1 cellular context compared by ENCODE assay signal in the genomic region with DNA sequence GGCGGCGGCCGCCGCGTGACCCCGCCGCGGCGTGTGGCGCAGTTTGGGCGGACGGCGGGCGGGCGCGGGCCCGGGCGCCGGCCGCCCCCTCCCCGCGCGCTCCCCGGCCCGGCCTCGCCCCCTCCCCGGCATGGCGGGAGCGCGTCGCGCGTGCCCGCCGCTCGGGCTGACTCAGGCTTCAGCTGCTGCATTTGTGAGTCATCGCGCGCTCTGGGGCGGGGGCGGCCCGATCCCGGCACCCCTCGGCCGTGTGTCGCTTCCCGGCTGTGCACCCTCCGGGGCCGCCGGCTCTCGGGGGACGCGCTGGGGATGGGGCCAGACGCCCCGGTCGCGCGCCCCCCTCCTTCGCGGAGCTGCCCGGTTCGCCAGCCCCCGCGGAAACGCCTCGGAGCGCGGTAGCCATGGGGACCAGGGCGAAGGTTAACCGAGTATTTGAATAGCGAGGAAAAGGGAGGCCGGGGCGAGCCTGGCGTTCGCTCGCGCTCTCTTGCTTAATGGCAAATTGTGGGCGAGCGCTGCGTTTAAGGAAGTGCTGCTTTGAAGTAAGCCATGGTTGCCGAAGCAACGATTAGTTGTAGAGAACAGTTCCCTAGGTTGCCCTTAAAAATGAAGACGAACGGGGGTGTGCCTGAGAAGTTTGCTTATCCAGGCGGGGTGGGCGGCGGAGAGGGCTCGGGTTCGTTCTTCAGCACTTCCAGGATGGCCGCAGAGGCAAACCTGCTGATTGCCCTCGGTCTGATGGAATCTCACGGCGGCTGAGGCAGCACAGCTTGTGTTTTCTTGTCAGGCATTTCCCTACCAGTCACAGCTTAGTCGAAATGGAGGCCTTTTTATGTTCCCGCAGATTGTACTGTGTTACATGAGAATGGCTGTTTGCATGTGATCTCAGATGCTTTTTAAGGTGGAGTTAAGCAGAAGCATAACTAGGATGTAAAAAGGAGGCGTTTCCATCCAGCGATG.
TF ChIP-seq lines count a peak whose summit lies in the region.

No MANE protein-coding gene starts in this region.

TF ChIP-seq in HepG2, 621 proteins besides CTCF, POLR2A, EP300 and RAD21 (continued from another document and continues in another):
- peak; percentile 61; the same call in 1 of the 2 replicates for TF ChIP-seq CEBPB (IDR thresholded peaks at IDR 0.05; ENCODE audit: borderline replicate concordance, low read depth, low read length)
- 0 out of 2 replicates have a peak, but pooled peaks have one; percentile 5 for TF ChIP-seq ERF (CRISPR knock-in tag; IDR thresholded peaks at IDR 0.05)
- TF ChIP-seq, protein P1, sequence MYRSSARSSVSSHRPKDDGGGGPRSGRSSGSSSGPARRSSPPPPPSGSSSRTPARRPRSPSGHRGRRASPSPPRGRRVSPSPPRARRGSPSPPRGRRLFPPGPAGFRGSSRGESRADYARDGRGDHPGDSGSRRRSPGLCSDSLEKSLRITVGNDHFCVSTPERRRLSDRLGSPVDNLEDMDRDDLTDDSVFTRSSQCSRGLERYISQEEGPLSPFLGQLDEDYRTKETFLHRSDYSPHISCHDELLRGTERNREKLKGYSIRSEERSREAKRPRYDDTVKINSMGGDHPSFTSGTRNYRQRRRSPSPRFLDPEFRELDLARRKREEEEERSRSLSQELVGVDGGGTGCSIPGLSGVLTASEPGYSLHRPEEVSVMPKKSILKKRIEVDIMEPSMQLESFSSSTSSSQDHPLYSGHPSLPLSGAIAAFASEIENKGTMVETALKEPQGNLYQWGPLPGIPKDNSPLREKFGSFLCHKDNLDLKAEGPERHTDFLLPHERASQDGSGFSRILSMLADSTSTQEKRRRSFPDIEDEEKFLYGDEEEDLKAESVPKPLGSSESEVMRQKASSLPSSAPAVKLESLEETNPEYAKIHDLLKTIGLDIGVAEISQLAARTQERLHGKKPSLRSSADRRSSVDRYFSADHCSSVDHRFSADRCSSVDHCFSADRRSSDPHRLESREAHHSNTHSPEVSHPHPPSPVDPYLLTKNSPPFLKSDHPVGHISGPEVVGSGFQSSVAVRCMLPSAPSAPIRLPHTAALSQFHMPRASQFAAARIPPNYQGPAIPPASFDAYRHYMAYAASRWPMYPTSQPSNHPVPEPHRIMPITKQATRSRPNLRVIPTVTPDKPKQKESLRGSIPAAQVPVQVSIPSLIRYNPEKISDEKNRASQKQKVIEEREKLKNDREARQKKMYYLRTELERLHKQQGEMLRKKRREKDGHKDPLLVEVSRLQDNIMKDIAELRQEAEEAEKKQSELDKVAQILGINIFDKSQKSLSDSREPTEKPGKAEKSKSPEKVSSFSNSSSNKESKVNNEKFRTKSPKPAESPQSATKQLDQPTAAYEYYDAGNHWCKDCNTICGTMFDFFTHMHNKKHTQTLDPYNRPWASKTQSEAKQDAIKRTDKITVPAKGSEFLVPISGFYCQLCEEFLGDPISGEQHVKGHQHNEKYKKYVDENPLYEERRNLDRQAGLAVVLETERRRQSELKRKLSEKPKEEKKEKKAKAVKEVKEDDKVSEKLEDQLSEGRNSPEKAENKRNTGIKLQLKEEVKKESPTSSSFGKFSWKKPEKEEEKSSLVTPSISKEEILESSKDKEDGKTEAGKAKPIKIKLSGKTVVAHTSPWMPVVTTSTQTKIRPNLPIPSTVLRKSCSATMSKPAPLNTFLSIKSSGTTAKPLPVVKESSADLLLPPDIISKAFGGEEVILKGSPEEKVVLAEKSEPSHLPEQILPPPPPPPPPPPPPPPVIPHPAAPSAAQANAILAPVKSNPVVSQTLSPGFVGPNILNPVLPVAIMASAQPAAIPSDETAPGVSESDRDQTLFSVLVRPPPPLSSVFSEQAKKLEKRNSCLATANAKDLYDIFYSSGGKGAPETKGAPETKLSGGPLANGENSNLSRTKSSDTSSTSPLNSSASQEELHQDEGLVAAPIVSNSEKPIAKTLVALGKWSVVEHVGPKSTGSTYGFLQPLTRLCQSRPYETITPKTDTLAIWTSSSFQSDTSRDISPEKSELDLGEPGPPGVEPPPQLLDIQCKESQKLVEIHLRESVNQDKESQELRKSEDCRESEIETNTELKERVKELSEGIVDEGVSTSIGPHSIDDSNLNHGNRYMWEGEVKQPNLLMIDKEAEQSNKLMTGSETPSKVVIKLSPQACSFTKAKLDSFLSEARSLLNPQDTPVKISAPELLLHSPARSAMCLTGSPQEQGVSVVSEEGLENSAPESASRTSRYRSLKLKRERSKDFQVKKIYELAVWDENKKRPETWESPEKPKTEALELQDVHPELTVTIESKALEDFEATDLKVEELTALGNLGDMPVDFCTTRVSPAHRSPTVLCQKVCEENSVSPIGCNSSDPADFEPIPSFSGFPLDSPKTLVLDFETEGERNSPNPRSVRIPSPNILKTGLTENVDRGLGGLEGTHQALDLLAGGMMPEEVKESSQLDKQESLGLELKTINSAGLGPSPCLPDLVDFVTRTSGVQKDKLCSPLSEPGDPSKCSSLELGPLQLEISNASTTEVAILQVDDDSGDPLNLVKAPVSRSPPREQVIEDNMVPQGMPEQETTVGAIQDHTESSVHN (CRISPR knock-in tag; IDR thresholded peaks at IDR 0.05) = no peak
- TF ChIP-seq ZNF160 (CRISPR knock-in tag; IDR thresholded peaks at IDR 0.05) = no peak
- TF ChIP-seq, protein P2, sequence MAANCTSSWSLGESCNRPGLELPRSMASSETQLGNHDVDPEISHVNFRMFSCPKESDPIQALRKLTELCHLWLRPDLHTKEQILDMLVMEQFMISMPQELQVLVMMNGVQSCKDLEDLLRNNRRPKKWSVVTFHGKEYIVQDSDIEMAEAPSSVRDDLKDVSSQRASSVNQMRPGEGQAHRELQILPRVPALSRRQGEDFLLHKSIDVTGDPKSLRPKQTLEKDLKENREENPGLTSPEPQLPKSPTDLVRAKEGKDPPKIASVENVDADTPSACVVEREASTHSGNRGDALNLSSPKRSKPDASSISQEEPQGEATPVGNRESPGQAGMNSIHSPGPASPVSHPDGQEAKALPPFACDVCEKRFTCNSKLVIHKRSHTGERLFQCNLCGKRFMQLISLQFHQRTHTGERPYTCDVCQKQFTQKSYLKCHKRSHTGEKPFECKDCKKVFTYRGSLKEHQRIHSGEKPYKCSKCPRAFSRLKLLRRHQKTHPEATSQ (CRISPR knock-in tag; IDR thresholded peaks at IDR 0.05; ENCODE audit: borderline replicate concordance) = no peak
- TF ChIP-seq XRCC5 (optimal IDR thresholded peaks at IDR 0.05; ENCODE audit: low read length) = peak; percentile 29
- no peak for TF ChIP-seq ZNF329 (CRISPR knock-in tag; IDR thresholded peaks at IDR 0.05; ENCODE audit: low read depth)
- TF ChIP-seq, protein P3, sequence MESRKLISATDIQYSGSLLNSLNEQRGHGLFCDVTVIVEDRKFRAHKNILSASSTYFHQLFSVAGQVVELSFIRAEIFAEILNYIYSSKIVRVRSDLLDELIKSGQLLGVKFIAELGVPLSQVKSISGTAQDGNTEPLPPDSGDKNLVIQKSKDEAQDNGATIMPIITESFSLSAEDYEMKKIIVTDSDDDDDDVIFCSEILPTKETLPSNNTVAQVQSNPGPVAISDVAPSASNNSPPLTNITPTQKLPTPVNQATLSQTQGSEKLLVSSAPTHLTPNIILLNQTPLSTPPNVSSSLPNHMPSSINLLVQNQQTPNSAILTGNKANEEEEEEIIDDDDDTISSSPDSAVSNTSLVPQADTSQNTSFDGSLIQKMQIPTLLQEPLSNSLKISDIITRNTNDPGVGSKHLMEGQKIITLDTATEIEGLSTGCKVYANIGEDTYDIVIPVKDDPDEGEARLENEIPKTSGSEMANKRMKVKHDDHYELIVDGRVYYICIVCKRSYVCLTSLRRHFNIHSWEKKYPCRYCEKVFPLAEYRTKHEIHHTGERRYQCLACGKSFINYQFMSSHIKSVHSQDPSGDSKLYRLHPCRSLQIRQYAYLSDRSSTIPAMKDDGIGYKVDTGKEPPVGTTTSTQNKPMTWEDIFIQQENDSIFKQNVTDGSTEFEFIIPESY (CRISPR knock-in tag; IDR thresholded peaks at IDR 0.05) = no peak
- no peak; the same call in 1 of the 2 replicates for TF ChIP-seq KDM5B (CRISPR knock-in tag; IDR thresholded peaks at IDR 0.05; ENCODE audit: borderline replicate concordance)
- TF ChIP-seq HNRNPUL1 (IDR thresholded peaks at IDR 0.05; ENCODE audit: low read depth, low read length) = no peak
- no peak for TF ChIP-seq ZFP36L2 (CRISPR knock-in tag; IDR thresholded peaks at IDR 0.05)
- TF ChIP-seq RFX5 (IDR thresholded peaks at IDR 0.05; ENCODE audit: low read depth, low read length) = no peak
- TF ChIP-seq ZNF747 (CRISPR knock-in tag; IDR thresholded peaks at IDR 0.05; ENCODE audit: borderline replicate concordance) = no peak
- TF ChIP-seq ZNF572 (CRISPR knock-in tag; IDR thresholded peaks at IDR 0.05) = no peak
- TF ChIP-seq ZNF547 (CRISPR knock-in tag; IDR thresholded peaks at IDR 0.05) = no peak
- TF ChIP-seq KAT8 (CRISPR knock-in tag; IDR thresholded peaks at IDR 0.05) = no peak
- TF ChIP-seq, protein P4, sequence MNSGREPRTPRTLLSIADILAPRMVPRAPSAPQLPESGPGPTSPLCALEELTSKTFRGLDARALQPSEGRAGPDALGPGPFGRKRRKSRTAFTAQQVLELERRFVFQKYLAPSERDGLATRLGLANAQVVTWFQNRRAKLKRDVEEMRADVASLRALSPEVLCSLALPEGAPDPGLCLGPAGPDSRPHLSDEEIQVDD (CRISPR knock-in tag; IDR thresholded peaks at IDR 0.05; ENCODE audit: borderline replicate concordance) = no peak
- no peak for TF ChIP-seq TBP (CRISPR knock-in tag; IDR thresholded peaks at IDR 0.05)
- TF ChIP-seq NKX3-1 (CRISPR knock-in tag; IDR thresholded peaks at IDR 0.05) = 0 out of 2 replicates have a peak, but pooled peaks have one; percentile 49
- TF ChIP-seq NR2F1 (CRISPR knock-in tag; IDR thresholded peaks at IDR 0.05) = peak in 1 of 2 experiments; percentile 41; a peak in 1 of 4 replicates
- no peak for TF ChIP-seq ZNF558 (CRISPR knock-in tag; IDR thresholded peaks at IDR 0.05; ENCODE audit: borderline replicate concordance)
- TF ChIP-seq U2AF2 (IDR thresholded peaks at IDR 0.05; ENCODE audit: low read depth, low read length) = 0 out of 2 replicates have a peak, but pooled peaks have one; percentile 59
- no peak for TF ChIP-seq ZFYVE20 (CRISPR knock-in tag; IDR thresholded peaks at IDR 0.05; ENCODE audit: borderline replicate concordance, low read depth)
- TF ChIP-seq ZNF225 (CRISPR knock-in tag; IDR thresholded peaks at IDR 0.05) = no peak
- TF ChIP-seq, protein P5, sequence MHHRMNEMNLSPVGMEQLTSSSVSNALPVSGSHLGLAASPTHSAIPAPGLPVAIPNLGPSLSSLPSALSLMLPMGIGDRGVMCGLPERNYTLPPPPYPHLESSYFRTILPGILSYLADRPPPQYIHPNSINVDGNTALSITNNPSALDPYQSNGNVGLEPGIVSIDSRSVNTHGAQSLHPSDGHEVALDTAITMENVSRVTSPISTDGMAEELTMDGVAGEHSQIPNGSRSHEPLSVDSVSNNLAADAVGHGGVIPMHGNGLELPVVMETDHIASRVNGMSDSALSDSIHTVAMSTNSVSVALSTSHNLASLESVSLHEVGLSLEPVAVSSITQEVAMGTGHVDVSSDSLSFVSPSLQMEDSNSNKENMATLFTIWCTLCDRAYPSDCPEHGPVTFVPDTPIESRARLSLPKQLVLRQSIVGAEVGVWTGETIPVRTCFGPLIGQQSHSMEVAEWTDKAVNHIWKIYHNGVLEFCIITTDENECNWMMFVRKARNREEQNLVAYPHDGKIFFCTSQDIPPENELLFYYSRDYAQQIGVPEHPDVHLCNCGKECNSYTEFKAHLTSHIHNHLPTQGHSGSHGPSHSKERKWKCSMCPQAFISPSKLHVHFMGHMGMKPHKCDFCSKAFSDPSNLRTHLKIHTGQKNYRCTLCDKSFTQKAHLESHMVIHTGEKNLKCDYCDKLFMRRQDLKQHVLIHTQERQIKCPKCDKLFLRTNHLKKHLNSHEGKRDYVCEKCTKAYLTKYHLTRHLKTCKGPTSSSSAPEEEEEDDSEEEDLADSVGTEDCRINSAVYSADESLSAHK (CRISPR knock-in tag; IDR thresholded peaks at IDR 0.05; ENCODE audit: borderline replicate concordance) = no peak
- TF ChIP-seq JUNB (CRISPR knock-in tag; IDR thresholded peaks at IDR 0.05; ENCODE audit: borderline replicate concordance) = no peak
- TF ChIP-seq, protein P6, sequence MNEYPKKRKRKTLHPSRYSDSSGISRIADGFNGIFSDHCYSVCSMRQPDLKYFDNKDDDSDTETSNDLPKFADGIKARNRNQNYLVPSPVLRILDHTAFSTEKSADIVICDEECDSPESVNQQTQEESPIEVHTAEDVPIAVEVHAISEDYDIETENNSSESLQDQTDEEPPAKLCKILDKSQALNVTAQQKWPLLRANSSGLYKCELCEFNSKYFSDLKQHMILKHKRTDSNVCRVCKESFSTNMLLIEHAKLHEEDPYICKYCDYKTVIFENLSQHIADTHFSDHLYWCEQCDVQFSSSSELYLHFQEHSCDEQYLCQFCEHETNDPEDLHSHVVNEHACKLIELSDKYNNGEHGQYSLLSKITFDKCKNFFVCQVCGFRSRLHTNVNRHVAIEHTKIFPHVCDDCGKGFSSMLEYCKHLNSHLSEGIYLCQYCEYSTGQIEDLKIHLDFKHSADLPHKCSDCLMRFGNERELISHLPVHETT (CRISPR knock-in tag; conservative IDR thresholded peaks at IDR 0.05) = peak; percentile 50; the same call in 1 of the 2 replicates
- TF ChIP-seq ZNF589 (CRISPR knock-in tag; conservative IDR thresholded peaks at IDR 0.05) = 0 out of 2 replicates have a peak, but pooled peaks have one; percentile 41
- 0 out of 2 replicates have a peak, but pooled peaks have one; percentile 14 for TF ChIP-seq SRY (CRISPR knock-in tag; IDR thresholded peaks at IDR 0.05)
- TF ChIP-seq, protein P7, sequence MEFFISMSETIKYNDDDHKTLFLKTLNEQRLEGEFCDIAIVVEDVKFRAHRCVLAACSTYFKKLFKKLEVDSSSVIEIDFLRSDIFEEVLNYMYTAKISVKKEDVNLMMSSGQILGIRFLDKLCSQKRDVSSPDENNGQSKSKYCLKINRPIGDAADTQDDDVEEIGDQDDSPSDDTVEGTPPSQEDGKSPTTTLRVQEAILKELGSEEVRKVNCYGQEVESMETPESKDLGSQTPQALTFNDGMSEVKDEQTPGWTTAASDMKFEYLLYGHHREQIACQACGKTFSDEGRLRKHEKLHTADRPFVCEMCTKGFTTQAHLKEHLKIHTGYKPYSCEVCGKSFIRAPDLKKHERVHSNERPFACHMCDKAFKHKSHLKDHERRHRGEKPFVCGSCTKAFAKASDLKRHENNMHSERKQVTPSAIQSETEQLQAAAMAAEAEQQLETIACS (CRISPR knock-in tag; IDR thresholded peaks at IDR 0.05) = peak; percentile 88
- TF ChIP-seq ZMYM3 (CRISPR knock-in tag; IDR thresholded peaks at IDR 0.05) = no peak
- no peak for TF ChIP-seq ZFP82 (CRISPR knock-in tag; IDR thresholded peaks at IDR 0.05; ENCODE audit: borderline replicate concordance)
- TF ChIP-seq, protein P8, sequence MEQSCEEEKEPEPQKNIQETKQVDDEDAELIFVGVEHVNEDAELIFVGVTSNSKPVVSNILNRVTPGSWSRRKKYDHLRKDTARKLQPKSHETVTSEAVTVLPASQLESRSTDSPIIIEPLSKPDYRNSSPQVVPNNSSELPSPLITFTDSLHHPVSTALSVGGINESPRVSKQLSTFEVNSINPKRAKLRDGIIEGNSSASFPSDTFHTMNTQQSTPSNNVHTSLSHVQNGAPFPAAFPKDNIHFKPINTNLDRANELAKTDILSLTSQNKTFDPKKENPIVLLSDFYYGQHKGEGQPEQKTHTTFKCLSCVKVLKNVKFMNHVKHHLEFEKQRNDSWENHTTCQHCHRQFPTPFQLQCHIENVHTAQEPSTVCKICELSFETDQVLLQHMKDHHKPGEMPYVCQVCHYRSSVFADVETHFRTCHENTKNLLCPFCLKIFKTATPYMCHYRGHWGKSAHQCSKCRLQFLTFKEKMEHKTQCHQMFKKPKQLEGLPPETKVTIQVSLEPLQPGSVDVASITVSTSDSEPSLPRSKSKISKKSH (CRISPR knock-in tag; IDR thresholded peaks at IDR 0.05; ENCODE audit: borderline replicate concordance) = no peak
- TF ChIP-seq KLF15 (CRISPR knock-in tag; IDR thresholded peaks at IDR 0.05; ENCODE audit: borderline replicate concordance) = no peak
